Comparison of ENCODE assay signal across 25 cellular contexts in the genomic region with DNA sequence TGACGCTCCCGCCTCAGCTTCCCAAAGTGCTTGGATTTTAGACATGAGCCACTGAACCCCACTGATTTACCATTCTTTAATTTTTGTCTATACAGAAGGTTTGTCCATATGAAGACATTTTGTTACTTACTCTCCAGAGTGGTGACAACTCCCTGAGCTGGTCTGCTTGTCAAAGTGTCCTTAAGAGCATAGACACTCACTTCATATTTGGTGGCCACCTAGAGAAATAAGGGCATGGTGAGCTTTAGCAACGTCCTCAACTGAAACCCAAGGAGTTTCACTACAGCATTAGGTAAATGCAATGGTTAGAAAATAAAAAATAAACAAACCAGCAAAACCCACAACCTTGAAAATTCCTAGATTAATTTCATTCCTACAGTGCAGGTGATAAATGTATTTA.
"Had no signal": no experiment of that assay in that cellular context is flagged by ENCODE, and none has a peak within 500 bp of the region (broad histone marks: within the 10 kb centered on the region; RNA-seq: fewer than 3 reads in every experiment).

No MANE protein-coding gene starts in this region.

- DNase-seq: heart left ventricle; hypothalamus; immature natural killer cell; kidney; left colon; left lung; lower lobe of right lung; mammary epithelial cell; mesendoderm; naive B cell; natural killer cell; pancreas; spleen; stimulated activated CD4-positive, alpha-beta T cell treated with anti-CD3 and anti-CD28 coated beads, Interleukin-2, amount 100 ng/mL, for 24 hours; stimulated activated CD4-positive, alpha-beta T cell treated with anti-CD3 and anti-CD28 coated beads, Interleukin-4, amount 100 ng/mL, for 1 hour; stimulated activated naive CD4-positive, alpha-beta T cell; tibial artery; upper lobe of right lung had no signal

- H3K36me3 ChIP-seq: pancreas had no signal

- H3K9me3 ChIP-seq: heart left ventricle, left lung, lower lobe of right lung, pancreas, right atrium auricular region, spleen, suprapubic skin, thoracic aorta, tibial artery, upper lobe of right lung had no signal

- H3K4me3 ChIP-seq: heart left ventricle, left lung, lower lobe of right lung, pancreas, right atrium auricular region, skin epidermis, spleen, suprapubic skin, thoracic aorta, tibial artery, upper lobe of right lung had no signal

- H3K27me3 ChIP-seq: heart left ventricle, left lung, pancreas, right atrium auricular region, spleen, suprapubic skin, tibial artery, upper lobe of right lung had no signal

- H3K27ac ChIP-seq: heart left ventricle, left lung, lower lobe of right lung, pancreas, right atrium auricular region, skin epidermis, spleen, suprapubic skin, thoracic aorta, upper lobe of right lung had no signal

- H3K4me1 Mint-ChIP-seq: immature natural killer cell, mesothelial cell of epicardium, naive B cell, natural killer cell had no signal

- H3K36me3 Mint-ChIP-seq: naive B cell, natural killer cell had no signal

- H3K4me3 Mint-ChIP-seq: immature natural killer cell; mesothelial cell of epicardium; naive B cell; natural killer cell; stimulated activated naive CD8-positive, alpha-beta T cell treated with anti-CD3 and anti-CD28 coated beads, Interleukin-15, Interleukin-2, amounts not matched to agents 100 ng/mL and 50 ng/mL, for 24 hours had no signal

- H3K4me1 ChIP-seq: heart left ventricle, left lung, lower lobe of right lung, pancreas, right atrium auricular region, spleen, suprapubic skin, tibial artery, upper lobe of right lung had no signal

- H3K27ac Mint-ChIP-seq: immature natural killer cell; mesothelial cell of epicardium; naive B cell; natural killer cell; stimulated activated naive CD8-positive, alpha-beta T cell treated with anti-CD3 and anti-CD28 coated beads, Interleukin-15, Interleukin-2, amounts not matched to agents 100 ng/mL and 50 ng/mL, for 24 hours had no signal

- ATAC-seq: left colon, left lung, lower lobe of right lung, natural killer cell, pancreas, sciatic nerve, upper lobe of right lung had no signal

- H3K9me3 Mint-ChIP-seq: immature natural killer cell; mesothelial cell of epicardium; natural killer cell; stimulated activated naive CD8-positive, alpha-beta T cell treated with anti-CD3 and anti-CD28 coated beads, Interleukin-15, Interleukin-2, amounts not matched to agents 100 ng/mL and 50 ng/mL, for 24 hours had no signal

- H3K27me3 Mint-ChIP-seq: naive B cell; stimulated activated naive CD8-positive, alpha-beta T cell treated with anti-CD3 and anti-CD28 coated beads, Interleukin-15, Interleukin-2, amounts not matched to agents 100 ng/mL and 50 ng/mL, for 24 hours had no signal
